Comparison of ENCODE assay signal across 8 cellular contexts in genomic region chr2:178479758-178480226, GRCh38. TPM values are rescaled to one million over a fixed set of nuclear protein-coding genes. Genes with fewer than 3 reads are reported as not detected.
DNase-seq lines count a peak whose midpoint lies in the region; ATAC-seq and TF ChIP-seq lines count a peak whose summit lies in the region.

No MANE protein-coding gene starts in this region.

- intact Hi-C loops in gastrocnemius medialis (cut with DNase I; ENCODE audit: low total_unique reads): loop anchor here (1.0 to 2.0 kb wide), 3 partner anchors 28 to 65 kb away; partner anchors contain the start of genes PJVK and PRKRA

- H3K9me3 ChIP-seq in HAP-1 (no peaks in the 10 kb centered on the region), T-helper 17 cell (ENCODE audit: control insufficient read depth, low read length, poor library complexity, severe bottlenecking) (no peaks in the 10 kb centered on the region), gastrocnemius medialis (no peaks in the 10 kb centered on the region)

- H3K4me1 ChIP-seq in HAP-1 (peaks cover 25% of the 10 kb centered on the region), gastrocnemius medialis (peaks cover 46 to 50% of the 10 kb centered on the region in 2 donors)

- H3K27ac Mint-ChIP-seq in T-helper 17 cell: peak overlapping the region; percentile 99

- in situ Hi-C loops in HAP-1 (cut with MboI; ENCODE audit: low sequenced_read_pairs) (no loop called here), gastrocnemius medialis (cut with MboI; ENCODE audit: low sequenced_read_pairs in 4 of 4) (no loop called here)

- no peaks in the 10 kb centered on the region for H3K27me3 ChIP-seq in HAP-1 (ENCODE audit: low read depth)
- H3K27me3 ChIP-seq in gastrocnemius medialis: no peaks in the 10 kb centered on the region

- no peak for TF ChIP-seq POLR2A in gastrocnemius medialis (IDR thresholded peaks at IDR 0.05)

- no peak for TF ChIP-seq CTCF in foreskin fibroblast (IDR thresholded peaks at IDR 0.05; ENCODE audit: low read depth, low read length)
- no peak for TF ChIP-seq CTCF in gastrocnemius medialis (IDR thresholded peaks at IDR 0.05 in 4 of 5, conservative IDR thresholded peaks at IDR 0.05 in 1 of 5)

- peaks cover 38% of the 10 kb centered on the region for H3K4me1 Mint-ChIP-seq in T-helper 17 cell

- no peaks in the 10 kb centered on the region for H3K36me3 ChIP-seq in HAP-1 (replicated peaks)
- H3K36me3 ChIP-seq in gastrocnemius medialis: no peaks in the 10 kb centered on the region

- DNase-seq in HAP-1 (ENCODE audit: low spot score in 2 of 2) (no peak), T-helper 17 cell (no peak), foreskin fibroblast (no peak), gastrocnemius medialis (no peak), AG08395 (ENCODE audit: low spot score) (no peak)
- no peak for DNase-seq in stimulated activated CD4-positive, alpha-beta T cell treated with anti-CD3 and anti-CD28 coated beads, Interleukin-4, amount 100 ng/mL, for 4 hours

- H3K4me3 Mint-ChIP-seq in T-helper 17 cell: peak overlapping the region; percentile 99

- ATAC-seq in T-helper 17 cell: no peak
- no peak for ATAC-seq in gastrocnemius medialis
- no peak for ATAC-seq in GM18498 (IDR thresholded peaks at IDR 0.05; ENCODE audit: unreplicated experiment)
- ATAC-seq in HG02870 (IDR thresholded peaks at IDR 0.05; ENCODE audit: unreplicated experiment): no peak

- H3K27ac ChIP-seq in gastrocnemius medialis: peak overlapping the region; percentile 84 to 95 (median 92)

- H3K36me3 Mint-ChIP-seq in T-helper 17 cell (ENCODE audit: low read depth): peaks cover 2% of the 10 kb centered on the region

- H3K27me3 Mint-ChIP-seq in T-helper 17 cell: no peaks in the 10 kb centered on the region

- peak overlapping the region; percentile 54 for H3K4me3 ChIP-seq in HAP-1
- H3K4me3 ChIP-seq in foreskin fibroblast (ENCODE audit: low read depth in 1 of 2, low read length in 2 of 2): peak overlapping the region; percentile 28 to 73
- peak overlapping the region; percentile 68 to 83 (median 76) for H3K4me3 ChIP-seq in gastrocnemius medialis

RNA-seq across cellular contexts. Expression of gene PLEKHA3, which starts 0.5 kb away (rescaled TPM):
- 10 to 100 TPM; 24.9 to 26.5 TPM for total RNA-seq in T-helper 17 cell
- 10 to 100 TPM in 3 of 4 donors, 1 to 10 TPM in 1; 7.1 to 20.5 (median 11.6) TPM for total RNA-seq in gastrocnemius medialis

RNA-seq across cellular contexts. Expression of gene FKBP7, which starts 1.4 kb away (rescaled TPM):
- total RNA-seq in T-helper 17 cell (under 1 TPM in 1 of 2 donors, not detected in 1; 0.65 TPM), gastrocnemius medialis (1 to 10 TPM; 1.4 to 5.0 (median 3.3) TPM)

RNA-seq across cellular contexts. Expression of gene PJVK, which starts 28.6 kb away (rescaled TPM):
- total RNA-seq in T-helper 17 cell (1 to 10 TPM; 3.8 to 6.1 TPM), gastrocnemius medialis (1 to 10 TPM in 2 of 4 donors, under 1 TPM in 2; 0.16 to 3.9 (median 1.0) TPM)

RNA-seq across cellular contexts. Expression of gene PRKRA, which starts 28.8 kb away (rescaled TPM):
- total RNA-seq in T-helper 17 cell: 100 to 1,000 TPM; 110 to 119 TPM
- 100 to 1,000 TPM in 3 of 4 donors, 10 to 100 TPM in 1; 91.0 to 125 (median 117) TPM for total RNA-seq in gastrocnemius medialis
